ENCODE assay signal across 23 cellular contexts in the genomic region with DNA sequence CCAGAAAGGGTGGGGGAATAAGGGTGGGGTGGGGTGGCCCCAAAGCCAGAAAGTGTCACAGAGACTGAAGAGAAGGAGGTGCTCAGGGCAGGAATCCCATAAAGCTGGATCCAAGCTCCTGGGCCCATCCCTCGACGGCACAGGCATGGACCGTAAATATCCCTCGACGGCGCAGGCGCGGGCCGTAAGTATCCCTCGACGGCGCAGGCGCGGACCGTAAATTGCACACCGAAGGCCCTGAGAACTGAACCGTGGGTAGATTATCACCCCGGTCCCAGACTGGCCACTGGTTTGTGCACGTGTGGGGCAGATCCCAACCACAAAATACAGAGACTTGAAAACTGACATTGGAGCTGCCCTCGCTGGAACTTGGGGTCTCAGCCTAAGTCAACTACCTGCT. TPM values are rescaled to one million over a fixed set of nuclear protein-coding genes. Genes with fewer than 3 reads are reported as not detected.
DNase-seq lines count a peak whose midpoint lies in the region; ATAC-seq, FAIRE-seq and TF ChIP-seq lines count a peak whose summit lies in the region.
"Had no signal": no experiment of that assay in that cellular context is flagged by ENCODE, and none has a peak within 500 bp of the region (broad histone marks: within the 10 kb centered on the region; RNA-seq: fewer than 3 reads in every experiment).

No MANE protein-coding gene starts in this region.

- H3K4me1 Mint-ChIP-seq in endothelial cell (ENCODE audit: unreplicated experiment), result peaks cover 11% of the 10 kb centered on the region

- H3K4me1 ChIP-seq in right lobe of liver (peaks cover 0 to 23% (median 9%) of the 10 kb centered on the region in 4 donors), HepG2 (ENCODE audit: insufficient read depth, low read length) (peaks cover 28% of the 10 kb centered on the region), neuronal stem cell (ENCODE audit: control insufficient read depth in 2 of 2, insufficient read depth in 1 of 2, low read depth in 1 of 2, low read length in 2 of 2) (no peaks in the 10 kb centered on the region)

- no peak overlapping the region for H4K8ac ChIP-seq in neuronal stem cell (ENCODE audit: low read depth, low read length)

- no peak for TF ChIP-seq POLR2A in right lobe of liver (IDR thresholded peaks at IDR 0.05)
- no peak for TF ChIP-seq POLR2A in HepG2 (IDR thresholded peaks at IDR 0.05; ENCODE audit: insufficient read depth in 1 of 2, low read depth in 2 of 2, low read length in 2 of 2)

- no peak for TF ChIP-seq RAD21 in HepG2 (CRISPR knock-in tag; IDR thresholded peaks at IDR 0.05)

- no peaks in the 10 kb centered on the region for H3K36me3 ChIP-seq in right lobe of liver
- H3K36me3 ChIP-seq in HepG2 (replicated peaks in 1 of 2; ENCODE audit: control insufficient read depth in 1 of 2, insufficient read depth in 2 of 2, low read length in 2 of 2), result no peaks in the 10 kb centered on the region
- H3K36me3 ChIP-seq in neuronal stem cell (replicated peaks in 1 of 2; ENCODE audit: control insufficient read depth in 2 of 2, insufficient read depth in 2 of 2, low read length in 2 of 2), result no peaks in the 10 kb centered on the region
- H3K36me3 ChIP-seq: BLaER1 treated with 17β-estradiol and CSF1 and Interleukin-3, amounts not matched to agents 10 nM and 100 nM had no signal

- no TSS peak for BruUV-seq in HepG2 (replicated peaks; lab: Mats Ljungman, UMichigan)

- CTCF ChIA-PET in HepG2 (lab: Yijun Ruan, JAX; ENCODE audit: low intra/inter-chr PET ratio, low total read pairs), result no interaction called here

- H3K23ac ChIP-seq in neuronal stem cell (ENCODE audit: low read depth, low read length, poor library complexity), result peak overlapping the region; percentile 67

- peak overlapping the region; percentile 61 for H3K27ac Mint-ChIP-seq in endothelial cell (ENCODE audit: unreplicated experiment)
- H3K27ac Mint-ChIP-seq: CD8-positive, alpha-beta T cell; GM23338 had no signal

- H3K4me2 ChIP-seq in HepG2 (ENCODE audit: low read depth, low read length), result no peak overlapping the region
- no peak overlapping the region for H3K4me2 ChIP-seq in neuronal stem cell (ENCODE audit: insufficient read depth, low read length, poor library complexity, severe bottlenecking)
- H3K4me2 ChIP-seq: GM23338 had no signal

- no peaks in the 10 kb centered on the region for H4K20me1 ChIP-seq in HepG2 (ENCODE audit: insufficient read depth, low read length)
- H4K20me1 ChIP-seq: BLaER1 treated with 17β-estradiol and CSF1 and Interleukin-3, amounts not matched to agents 10 nM and 100 nM had no signal

- peak overlapping the region; percentile 32 for H2AK5ac ChIP-seq in neuronal stem cell (ENCODE audit: low read depth, low read length)

- DNase-seq in right lobe of liver (no peak), HepG2 (ENCODE audit: low spot score) (no peak), endothelial cell (ENCODE audit: low spot score) (no peak), neuronal stem cell (ENCODE audit: low spot score) (no peak), HUDEP-2 (lab: John Stamatoyannopoulos, UW; ENCODE audit: unreplicated experiment in 76 of 76) (no peak), NCI-H128 (lab: John Stamatoyannopoulos, UW; ENCODE audit: unreplicated experiment) (no peak)
- DNase-seq in stimulated activated CD4-positive, alpha-beta T cell treated with anti-CD3 and anti-CD28 coated beads, Interleukin-2, amount 100 ng/mL, for 24 hours, result no peak
- DNase-seq in stimulated activated naive CD4-positive, alpha-beta T cell (lab: John Stamatoyannopoulos, UW), result no peak
- DNase-seq: 8988T; Calu3; CD8-positive, alpha-beta T cell; DMS79 treated with DMSO at 0.1 percent for 48 hours; GF-D8; HCEC 1CT; IMR-90 had no signal

- H3K27me3 ChIP-seq in right lobe of liver (no peaks in the 10 kb centered on the region), HepG2 (ENCODE audit: control insufficient read depth in 1 of 2, insufficient read depth in 2 of 2, low read length in 2 of 2) (peaks cover 2 to 35% of the 10 kb centered on the region in 2 experiments; a peak in 4 of 5 replicates), neuronal stem cell (ENCODE audit: control insufficient read depth in 3 of 3, insufficient read depth in 3 of 3, low read depth in 1 of 3, low read length in 3 of 3) (peaks cover 0 to 27% (median 0%) of the 10 kb centered on the region in 3 experiments)

- ATAC-seq in right lobe of liver (no peak), HepG2 (no peak)
- ATAC-seq: CD8-positive, alpha-beta T cell; GM12878; GM23338 had no signal

- intact Hi-C loops in right lobe of liver (cut with DNase I), result no loop called here
- intact Hi-C loops in HepG2 (cut with micrococcal nuclease; ENCODE audit: unreplicated experiment), result no loop called here

- H3K36me3 Mint-ChIP-seq in endothelial cell (ENCODE audit: low read depth, unreplicated experiment), result no peaks in the 10 kb centered on the region
- H3K36me3 Mint-ChIP-seq: CD8-positive, alpha-beta T cell had no signal

- no peak overlapping the region for H2BK120ac ChIP-seq in neuronal stem cell (ENCODE audit: low read depth, low read length)

- H3K18ac ChIP-seq in neuronal stem cell (ENCODE audit: low read length), result no peak overlapping the region

- H3K14ac ChIP-seq in neuronal stem cell (ENCODE audit: low read length), result no peak overlapping the region

- no peak for FAIRE-seq in HepG2 (lab: Jason Lieb, UNC)
- FAIRE-seq: GM12878, GM19239, H54 had no signal

- no peaks in the 10 kb centered on the region for H3K27me3 Mint-ChIP-seq in endothelial cell (ENCODE audit: unreplicated experiment)

- no peak overlapping the region for H2AFZ ChIP-seq in HepG2 (ENCODE audit: low read length)
- no peak overlapping the region for H2AFZ ChIP-seq in neuronal stem cell (ENCODE audit: low read length)
- H2AFZ ChIP-seq: GM23338 had no signal

- H3K9ac ChIP-seq in HepG2 (ENCODE audit: insufficient read depth, low read depth, low read length) (no peak overlapping the region), neuronal stem cell (ENCODE audit: low read depth, low read length, poor library complexity) (no peak overlapping the region)
- H3K9ac ChIP-seq: BLaER1 treated with 17β-estradiol and CSF1 and Interleukin-3, amounts not matched to agents 10 nM and 100 nM had no signal

- no peaks in the 10 kb centered on the region for H3K79me1 ChIP-seq in neuronal stem cell (ENCODE audit: low read depth, low read length)

- no peak overlapping the region for H2BK12ac ChIP-seq in neuronal stem cell (ENCODE audit: low read length)

- no peak overlapping the region for H3K4me3 ChIP-seq in right lobe of liver
- H3K4me3 ChIP-seq in HepG2 (replicated peaks in 1 of 3; ENCODE audit: insufficient read depth in 1 of 3, low read depth in 2 of 3, low read length in 3 of 3), result no peak overlapping the region
- H3K4me3 ChIP-seq in neuronal stem cell (ENCODE audit: low read length in 2 of 2), result no peak overlapping the region
- H3K4me3 ChIP-seq: BLaER1 treated with 17β-estradiol and CSF1 and Interleukin-3, amounts not matched to agents 10 nM and 100 nM; GM12878; GM23338 had no signal

- H3K79me2 ChIP-seq in HepG2 (ENCODE audit: insufficient read depth, low read length), result no peaks in the 10 kb centered on the region

- no peak overlapping the region for H2BK15ac ChIP-seq in neuronal stem cell (ENCODE audit: low read length)

- H3K4ac ChIP-seq in neuronal stem cell (ENCODE audit: low read length), result no peak overlapping the region

- H3K4me3 Mint-ChIP-seq in endothelial cell (ENCODE audit: unreplicated experiment), result no peak overlapping the region
- H3K4me3 Mint-ChIP-seq: CD8-positive, alpha-beta T cell; GM23338 had no signal

- H3K9me3 ChIP-seq in right lobe of liver, result no peaks in the 10 kb centered on the region
- no peaks in the 10 kb centered on the region for H3K9me3 ChIP-seq in HepG2 (ENCODE audit: low read length)
- peaks cover 0 to 4% of the 10 kb centered on the region in 2 donors for H3K9me3 ChIP-seq in neuronal stem cell (replicated peaks in 1 of 2; ENCODE audit: control insufficient read depth in 2 of 2, insufficient read depth in 1 of 2, low read depth in 1 of 2, low read length in 2 of 2)

- WGBS in right lobe of liver (ENCODE audit: insufficient coverage, low coverage, low lambda C conversion rate, missing lambda C conversion rate), result 93% methylated on average over 2 of the region's 20 CpGs
- WGBS in HepG2 (ENCODE audit: low lambda C conversion rate), result 68% methylated on average over 20 of the region's 20 CpGs
- no CpG with 5 or more reads among the region's 20 CpGs for WGBS in neuronal stem cell (ENCODE audit: extremely low coverage in 2 of 2, insufficient read length in 2 of 2, insufficient replicate concordance in 1 of 2), 2 donors

- H3K9me3 Mint-ChIP-seq in endothelial cell (ENCODE audit: unreplicated experiment), result no peaks in the 10 kb centered on the region
- H3K9me3 Mint-ChIP-seq: CD8-positive, alpha-beta T cell; GM23338 had no signal

- TF ChIP-seq CTCF in right lobe of liver (IDR thresholded peaks at IDR 0.05) (no peak), HepG2 (CRISPR knock-in tag; IDR thresholded peaks at IDR 0.05) (no peak), endothelial cell (IDR thresholded peaks at IDR 0.05; ENCODE audit: unreplicated experiment) (no peak)

- in situ Hi-C loops in HepG2 (cut with HindIII; ENCODE audit: extremely low pct_ligation_motif_present, low pct_unique_long_range_greater_than_20kb), result loop anchor here (10.0 kb wide), 1 partner anchor 62 kb away; no protein-coding TSS in a partner anchor

- no peak overlapping the region for H2BK5ac ChIP-seq in neuronal stem cell (ENCODE audit: low read length)

- TF ChIP-seq EP300 in HepG2 (IDR thresholded peaks at IDR 0.05; ENCODE audit: low read depth in 2 of 2, low read length in 2 of 2) (no peak), HepG2 (CRISPR knock-in tag; IDR thresholded peaks at IDR 0.05; ENCODE audit: borderline replicate concordance) (no peak)

- POLR2A ChIA-PET in HepG2 (lab: Yijun Ruan, JAX), result no interaction called here

- no peak overlapping the region for H4K91ac ChIP-seq in neuronal stem cell (ENCODE audit: low read depth, low read length, poor library complexity)

- H3K27ac ChIP-seq in right lobe of liver (peak overlapping the region; percentile 51 to 71 (median 66)), HepG2 (ENCODE audit: extremely low read length, insufficient read depth, low read length) (no peak overlapping the region), neuronal stem cell (replicated peaks; ENCODE audit: low read length) (no peak overlapping the region)
- H3K27ac ChIP-seq: BLaER1 treated with 17β-estradiol and CSF1 and Interleukin-3, amounts not matched to agents 10 nM and 100 nM had no signal

RNA-seq across cellular contexts. Expression of gene MUC4, which starts 41.3 kb away (rescaled TPM):
- total RNA-seq in right lobe of liver, result under 1 TPM in 2 of 6 experiments, not detected in 4; 0.07 to 0.20 TPM
- not detected in 2 replicates for total RNA-seq in HepG2 (2016; rRNA removed; fragmentation: Illumina TruSeq; extraction: Trizol)
- not detected in 2 replicates for total RNA-seq in HepG2 (2016; cell fraction: cytosol; rRNA removed; fragmentation: Illumina TruSeq; extraction: Trizol; ENCODE audit: low read depth)
- not detected in 2 replicates for total RNA-seq in HepG2 (2016; cell fraction: insoluble cytoplasmic fraction; rRNA removed; fragmentation: Illumina TruSeq; extraction: Trizol)
- total RNA-seq in HepG2 (2016; cell fraction: membrane; rRNA removed; fragmentation: Illumina TruSeq; extraction: Trizol), result not detected in 2 replicates
- total RNA-seq in HepG2 (2016; cell fraction: nucleus; rRNA removed; fragmentation: Illumina TruSeq; extraction: Trizol), result not detected in 2 replicates
- polyA plus RNA-seq in HepG2 (2011; rRNA removed), result 0.03 TPM in 1 of 2 replicates, not detected in the other
- polyA plus RNA-seq in HepG2 (2011; cell fraction: cytosol; rRNA removed), result 0.01 TPM in 1 of 2 replicates, not detected in the other
- 0.10 and 0.42 TPM in 2 replicates for polyA plus RNA-seq in HepG2 (2011; cell fraction: nucleus; rRNA removed)
- polyA plus RNA-seq in HepG2 (2012), result not detected in 2 replicates
- not detected in 2 replicates for polyA plus RNA-seq in HepG2 (2016; cell fraction: cytosol; fragmentation: Illumina TruSeq; extraction: Trizol; ENCODE audit: low read depth)
- polyA plus RNA-seq in HepG2 (2016; cell fraction: insoluble cytoplasmic fraction; fragmentation: Illumina TruSeq; extraction: Trizol; ENCODE audit: low read depth), result not detected in 2 replicates
- not detected in 2 replicates for polyA plus RNA-seq in HepG2 (2016; cell fraction: membrane; fragmentation: Illumina TruSeq; extraction: Trizol; ENCODE audit: low read depth)
- not detected in 2 replicates for polyA plus RNA-seq in HepG2 (2016; cell fraction: nucleus; fragmentation: Illumina TruSeq; extraction: Trizol; ENCODE audit: insufficient read depth, low read depth)
- polyA minus RNA-seq in HepG2 (2011; rRNA and poly(A)+ RNA removed; ENCODE audit: low replicate concordance), result 0.40 TPM in 1 of 2 replicates, not detected in the other
- polyA minus RNA-seq in HepG2 (2011; cell fraction: cytosol; rRNA and poly(A)+ RNA removed), result not detected in 2 replicates
- polyA minus RNA-seq in HepG2 (2011; cell fraction: nucleus; rRNA and poly(A)+ RNA removed), result under 0.01 TPM in 1 of 2 replicates, not detected in the other
- total RNA-seq in endothelial cell (ENCODE audit: unreplicated experiment), result 0.05 TPM
- 0.03 TPM for polyA plus RNA-seq in neuronal stem cell (2013, experiment 1 of 2)
- polyA plus RNA-seq in neuronal stem cell (2013, experiment 2 of 2), result not detected
- total RNA-seq: A673; CD8-positive, alpha-beta T cell; HT-29; IMR-90 had no signal
- polyA plus RNA-seq: AG04450, IMR-90 had no signal

RNA-seq across cellular contexts. Expression of gene TNK2, which starts 55.3 kb away (rescaled TPM):
- total RNA-seq in right lobe of liver (10 to 100 TPM; 12.6 to 52.5 (median 25.3) TPM), HepG2 (2016; rRNA removed; fragmentation: Illumina TruSeq; extraction: Trizol) (3.5 and 5.8 TPM in 2 replicates), endothelial cell (ENCODE audit: unreplicated experiment) (135 TPM)
- total RNA-seq in HepG2 (2016; cell fraction: cytosol; rRNA removed; fragmentation: Illumina TruSeq; extraction: Trizol; ENCODE audit: low read depth), result 1.8 and 2.6 TPM in 2 replicates
- total RNA-seq in HepG2 (2016; cell fraction: insoluble cytoplasmic fraction; rRNA removed; fragmentation: Illumina TruSeq; extraction: Trizol), result 4.0 and 5.9 TPM in 2 replicates
- total RNA-seq in HepG2 (2016; cell fraction: membrane; rRNA removed; fragmentation: Illumina TruSeq; extraction: Trizol), result 3.4 and 3.7 TPM in 2 replicates
- total RNA-seq in HepG2 (2016; cell fraction: nucleus; rRNA removed; fragmentation: Illumina TruSeq; extraction: Trizol), result 5.5 and 5.8 TPM in 2 replicates
- 4.6 and 7.5 TPM in 2 replicates for polyA plus RNA-seq in HepG2 (2011; rRNA removed)
- polyA plus RNA-seq in HepG2 (2011; cell fraction: cytosol; rRNA removed), result 2.7 and 3.4 TPM in 2 replicates
- 35.4 and 45.4 TPM in 2 replicates for polyA plus RNA-seq in HepG2 (2011; cell fraction: nucleus; rRNA removed)
- 6.7 and 12.2 TPM in 2 replicates for polyA plus RNA-seq in HepG2 (2012)
- 0.76 and 1.1 TPM in 2 replicates for polyA plus RNA-seq in HepG2 (2016; cell fraction: cytosol; fragmentation: Illumina TruSeq; extraction: Trizol; ENCODE audit: low read depth)
- 7.3 TPM in 2 replicates for polyA plus RNA-seq in HepG2 (2016; cell fraction: insoluble cytoplasmic fraction; fragmentation: Illumina TruSeq; extraction: Trizol; ENCODE audit: low read depth)
- polyA plus RNA-seq in HepG2 (2016; cell fraction: membrane; fragmentation: Illumina TruSeq; extraction: Trizol; ENCODE audit: low read depth), result 1.9 TPM in 2 replicates
- polyA plus RNA-seq in HepG2 (2016; cell fraction: nucleus; fragmentation: Illumina TruSeq; extraction: Trizol; ENCODE audit: insufficient read depth, low read depth), result 24.9 and 28.1 TPM in 2 replicates
- polyA minus RNA-seq in HepG2 (2011; rRNA and poly(A)+ RNA removed; ENCODE audit: low replicate concordance), result 14.4 and 18.0 TPM in 2 replicates
- polyA minus RNA-seq in HepG2 (2011; cell fraction: cytosol; rRNA and poly(A)+ RNA removed), result 4.1 and 6.0 TPM in 2 replicates
- 4.2 and 5.2 TPM in 2 replicates for polyA minus RNA-seq in HepG2 (2011; cell fraction: nucleus; rRNA and poly(A)+ RNA removed)
- polyA plus RNA-seq in neuronal stem cell (2013, experiment 1 of 2), result 21.3 TPM
- 20.7 TPM for polyA plus RNA-seq in neuronal stem cell (2013, experiment 2 of 2)

Comparison
In these comparisons a context has a peak if more than half of its experiments do, and no peak if none do; other contexts are left out.
1. H3K27ac ChIP-seq: peak in right lobe of liver (3 of 3); none in HepG2 (single experiment) and neuronal stem cell (single experiment).